In the genomic region with DNA sequence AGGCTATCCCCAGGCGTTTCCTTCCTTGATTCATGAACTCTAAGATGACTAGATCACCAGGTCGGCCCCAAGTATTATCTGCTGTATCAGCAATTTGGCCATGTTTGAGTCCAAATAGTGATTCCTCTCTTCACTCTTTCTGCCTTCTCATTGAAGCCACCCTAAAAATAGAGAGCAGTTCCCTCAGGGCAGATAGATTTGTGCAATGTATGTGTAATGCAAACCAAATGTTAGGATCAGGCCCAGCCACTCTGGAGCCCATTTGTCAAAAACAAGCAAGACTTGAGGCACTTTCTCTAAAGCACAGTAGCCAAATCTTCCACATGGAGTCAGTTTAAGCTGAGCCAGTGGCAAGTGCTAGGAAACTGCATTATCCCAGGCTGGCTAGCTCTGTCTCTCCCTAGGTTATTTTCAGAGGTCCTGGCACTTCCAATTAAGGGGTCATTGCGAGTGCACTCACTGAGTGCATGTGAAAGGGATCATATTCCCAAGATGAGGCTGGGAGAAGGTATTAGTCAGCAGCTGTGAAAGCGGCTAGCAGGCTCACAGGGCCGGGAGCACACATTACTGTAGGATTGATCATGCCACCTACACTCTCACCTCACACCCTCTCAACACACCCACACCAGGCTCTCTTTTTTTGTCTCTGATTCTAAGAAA, we compare ENCODE assay signal across 7 cellular contexts.
DNase-seq lines count a peak whose midpoint lies in the region; ATAC-seq and TF ChIP-seq lines count a peak whose summit lies in the region.

No MANE protein-coding gene starts in this region.

- RAD21 ChIA-PET in HCT116 (lab: Charles Lee; ENCODE audit: low non-redundant PET in 1 of 2, low total read pairs in 2 of 2, uncharacterized antibody in 2 of 2, unreplicated experiment in 2 of 2), result no interaction called here

- BruUV-seq in HCT116 (replicated peaks; lab: Mats Ljungman, UMichigan), result no TSS peak

- H3K4me3 ChIP-seq in HCT116 (replicated peaks in 1 of 2; ENCODE audit: low read depth in 1 of 2, low read length in 2 of 2) (peak overlapping the region in 1 of 2 experiments; percentile 7; a peak in 1 of 4 replicates), SK-N-SH (ENCODE audit: low read depth in 2 of 2, low read length in 1 of 2) (no peak overlapping the region), smooth muscle cell (no peak overlapping the region)

- H4K20me1 ChIP-seq in HCT116 (ENCODE audit: insufficient read depth) (no peaks in the 10 kb centered on the region), SK-N-SH (ENCODE audit: insufficient read depth) (no peaks in the 10 kb centered on the region), smooth muscle cell (ENCODE audit: low read depth) (no peaks in the 10 kb centered on the region)

- intact Hi-C loops in HCT116 (cut with micrococcal nuclease), result loop anchor here (5.0 to 10.0 kb wide), 2 partner anchors 155 to 407 kb away; a partner anchor contains a TSS
- intact Hi-C loops in head of caudate nucleus (cut with DNase I), result no loop called here

- TF ChIP-seq RAD21 in HCT116 (IDR thresholded peaks at IDR 0.05; ENCODE audit: low read depth) (no peak), SK-N-SH (IDR thresholded peaks at IDR 0.05; ENCODE audit: low read length) (peak; percentile 35; the same call in 1 of the 2 replicates)

- H3K9me3 ChIP-seq in HCT116 (ENCODE audit: control insufficient read depth in 1 of 2, insufficient read depth in 1 of 2, low read depth in 1 of 2, low read length in 2 of 2) (no peaks in the 10 kb centered on the region), SK-N-SH (no peaks in the 10 kb centered on the region), smooth muscle cell (replicated peaks; ENCODE audit: low read depth) (no peaks in the 10 kb centered on the region)

- H3K9ac ChIP-seq in HCT116 (ENCODE audit: low read length) (peak overlapping the region; percentile 22), SK-N-SH (peak overlapping the region; percentile 12; the same call in 1 of the 2 replicates), smooth muscle cell (ENCODE audit: low read depth) (peak overlapping the region; percentile 2)

- H3K4me2 ChIP-seq in HCT116 (ENCODE audit: low read length) (peak overlapping the region; percentile 63), SK-N-SH (peak overlapping the region; percentile 59), smooth muscle cell (peak overlapping the region; percentile 45)

- H3K79me2 ChIP-seq in HCT116 (ENCODE audit: insufficient read depth, low read length) (no peaks in the 10 kb centered on the region), SK-N-SH (ENCODE audit: insufficient read depth) (no peaks in the 10 kb centered on the region), smooth muscle cell (ENCODE audit: low read depth) (no peaks in the 10 kb centered on the region)

- H3K4me1 ChIP-seq in HCT116 (ENCODE audit: control insufficient read depth in 1 of 2, insufficient read depth in 2 of 2, low read length in 2 of 2) (peaks cover 13 to 37% of the 10 kb centered on the region in 2 experiments), SK-N-SH (ENCODE audit: control insufficient read depth in 1 of 2, insufficient read depth in 2 of 2, low read depth in 1 of 2, low read length in 1 of 2) (peaks cover 18 to 34% of the 10 kb centered on the region in 2 experiments), smooth muscle cell (ENCODE audit: low read depth) (peaks cover 21% of the 10 kb centered on the region)

- H3K36me3 ChIP-seq in HCT116 (ENCODE audit: control insufficient read depth in 1 of 2, insufficient read depth in 2 of 2, low read length in 2 of 2) (no peaks in the 10 kb centered on the region), SK-N-SH (replicated peaks in 1 of 2; ENCODE audit: control insufficient read depth in 1 of 2, insufficient read depth in 2 of 2, low read length in 1 of 2) (no peaks in the 10 kb centered on the region), smooth muscle cell (ENCODE audit: low read depth) (no peaks in the 10 kb centered on the region)

- peaks cover 11% of the 10 kb centered on the region for H3K27me3 Mint-ChIP-seq in stimulated activated memory B cell treated with anti-CD40 and anti-IgM and Interleukin-4, amounts not matched to agents 10 μg/mL and 1 μg/mL and 100 μg/mL, for 72 hours

- POLR2A ChIA-PET in HCT116 (lab: Charles Lee) (no interaction called here), SK-N-SH (lab: Yijun Ruan, JAX) (no interaction called here)

- peak; percentile 90 for ATAC-seq in HCT116
- ATAC-seq in stimulated activated memory B cell treated with anti-CD40 and anti-IgM and Interleukin-4, amounts not matched to agents 10 μg/mL and 1 μg/mL and 100 μg/mL, for 72 hours, result no peak

- no peak for TF ChIP-seq CTCF in HCT116 (IDR thresholded peaks at IDR 0.05 in 2 of 3, conservative IDR thresholded peaks at IDR 0.05 in 1 of 3; ENCODE audit: borderline replicate concordance in 1 of 3, insufficient read depth in 1 of 3, low read depth in 2 of 3, low read length in 2 of 3)
- no peak for TF ChIP-seq CTCF in SK-N-SH (IDR thresholded peaks at IDR 0.05)
- no peak for TF ChIP-seq CTCF in smooth muscle cell (IDR thresholded peaks at IDR 0.05; ENCODE audit: borderline replicate concordance, insufficient read depth, poor library complexity, severe bottlenecking)

- no peak for TF ChIP-seq POLR2A in HCT116 (IDR thresholded peaks at IDR 0.05; ENCODE audit: borderline replicate concordance, extremely low read depth, insufficient read depth, insufficient read length)

- DNase-seq in HCT116 (ENCODE audit: low read depth, low spot score) (peak; percentile 63), SK-N-SH (peak; percentile 55), head of caudate nucleus (peak in 32 of 42 donors; percentile 5 to 76 (median 31)), smooth muscle cell (lab: John Stamatoyannopoulos, UW; ENCODE audit: unreplicated experiment) (no peak), COR-L47 (lab: John Stamatoyannopoulos, UW) (no peak)
- no peak for DNase-seq in stimulated activated CD4-positive, alpha-beta T cell treated with anti-CD3 and anti-CD28 coated beads, Interleukin-2, amount 100 ng/mL, for 48 hours

- H3K4me3 Mint-ChIP-seq in stimulated activated memory B cell treated with anti-CD40 and anti-IgM and Interleukin-4, amounts not matched to agents 10 μg/mL and 1 μg/mL and 100 μg/mL, for 72 hours, result no peak overlapping the region

- H3K27me3 ChIP-seq in HCT116 (ENCODE audit: insufficient read depth, low read length) (no peaks in the 10 kb centered on the region), SK-N-SH (ENCODE audit: insufficient read depth) (no peaks in the 10 kb centered on the region), smooth muscle cell (ENCODE audit: low read depth) (no peaks in the 10 kb centered on the region)

- H3F3A ChIP-seq in SK-N-SH (replicated peaks; ENCODE audit: insufficient read depth), result peaks cover 15% of the 10 kb centered on the region
- H3F3A ChIP-seq in smooth muscle cell (ENCODE audit: low read depth), result no peaks in the 10 kb centered on the region

- H2AFZ ChIP-seq in HCT116 (ENCODE audit: low read depth, low read length, poor library complexity, severe bottlenecking) (peak overlapping the region; percentile 33), SK-N-SH (ENCODE audit: low read depth) (peak overlapping the region; percentile 72; the same call in 1 of the 2 replicates), smooth muscle cell (ENCODE audit: low read depth) (no peak overlapping the region)

- H3K36me3 Mint-ChIP-seq in stimulated activated memory B cell treated with anti-CD40 and anti-IgM and Interleukin-4, amounts not matched to agents 10 μg/mL and 1 μg/mL and 100 μg/mL, for 72 hours, result no peaks in the 10 kb centered on the region

- TF ChIP-seq EP300 in SK-N-SH (IDR thresholded peaks at IDR 0.05; ENCODE audit: borderline replicate concordance in 1 of 2, low read depth in 1 of 2, low read length in 1 of 2), result peak; percentile 63 to 81; a peak in 3 of 4 replicates

- CTCF ChIA-PET in HCT116 (lab: Charles Lee), result interaction anchor here (1.0 to 1.1 kb wide), 2 partner anchors 363 to 405 kb away, joined by 3 to 6 read pairs; no protein-coding TSS in a partner anchor
- CTCF ChIA-PET in SK-N-SH (lab: Yijun Ruan, JAX), result interaction anchor here (0.8 to 0.9 kb wide), 2 partner anchors 110 to 363 kb away, joined by 3 to 4 read pairs; no protein-coding TSS in a partner anchor

- WGBS in SK-N-SH (ENCODE audit: low lambda C conversion rate), result 4% methylated on average over 4 of the region's 5 CpGs
- WGBS in smooth muscle cell (ENCODE audit: low lambda C conversion rate), result 19% methylated on average over 5 of the region's 5 CpGs

- H3K9me2 ChIP-seq in HCT116 (ENCODE audit: insufficient read depth) (no peaks in the 10 kb centered on the region), SK-N-SH (no peaks in the 10 kb centered on the region)

- H3K4me1 Mint-ChIP-seq in stimulated activated memory B cell treated with anti-CD40 and anti-IgM and Interleukin-4, amounts not matched to agents 10 μg/mL and 1 μg/mL and 100 μg/mL, for 72 hours, result no peaks in the 10 kb centered on the region

- peaks cover 4% of the 10 kb centered on the region for H3K9me3 Mint-ChIP-seq in stimulated activated memory B cell treated with anti-CD40 and anti-IgM and Interleukin-4, amounts not matched to agents 10 μg/mL and 1 μg/mL and 100 μg/mL, for 72 hours

- H3K27ac Mint-ChIP-seq in stimulated activated memory B cell treated with anti-CD40 and anti-IgM and Interleukin-4, amounts not matched to agents 10 μg/mL and 1 μg/mL and 100 μg/mL, for 72 hours, result no peak overlapping the region

- H3K27ac ChIP-seq in HCT116 (ENCODE audit: low read depth, low read length), result peak overlapping the region; percentile 7; the same call in 1 of the 2 replicates
- H3K27ac ChIP-seq in SK-N-SH (ENCODE audit: low read depth in 2 of 2, low read length in 1 of 2), result peak overlapping the region; percentile 79 to 93
- peak overlapping the region; percentile 82 for H3K27ac ChIP-seq in smooth muscle cell (ENCODE audit: low read depth)

TF ChIP-seq in HCT116, 20 proteins besides CTCF, POLR2A, EP300 and RAD21 (continues in another document):
- TF ChIP-seq EZH2phosphoT487 (IDR thresholded peaks at IDR 0.05; ENCODE audit: borderline replicate concordance) (no peak), YY1 (IDR thresholded peaks at IDR 0.05; ENCODE audit: extremely low read depth, insufficient replicate concordance, low read depth, low read length) (no peak), CBX3 (IDR thresholded peaks at IDR 0.05; ENCODE audit: low read depth) (peak; percentile 62; the same call in 1 of the 2 replicates)
- TF ChIP-seq, protein P1, sequence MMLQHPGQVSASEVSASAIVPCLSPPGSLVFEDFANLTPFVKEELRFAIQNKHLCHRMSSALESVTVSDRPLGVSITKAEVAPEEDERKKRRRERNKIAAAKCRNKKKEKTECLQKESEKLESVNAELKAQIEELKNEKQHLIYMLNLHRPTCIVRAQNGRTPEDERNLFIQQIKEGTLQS (IDR thresholded peaks at IDR 0.05), result no peak

TF ChIP-seq in SK-N-SH, 30 proteins besides CTCF, POLR2A, EP300 and RAD21 (continues in another document):
- TF ChIP-seq, protein P2, sequence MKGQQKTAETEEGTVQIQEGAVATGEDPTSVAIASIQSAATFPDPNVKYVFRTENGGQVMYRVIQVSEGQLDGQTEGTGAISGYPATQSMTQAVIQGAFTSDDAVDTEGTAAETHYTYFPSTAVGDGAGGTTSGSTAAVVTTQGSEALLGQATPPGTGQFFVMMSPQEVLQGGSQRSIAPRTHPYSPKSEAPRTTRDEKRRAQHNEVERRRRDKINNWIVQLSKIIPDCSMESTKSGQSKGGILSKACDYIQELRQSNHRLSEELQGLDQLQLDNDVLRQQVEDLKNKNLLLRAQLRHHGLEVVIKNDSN (IDR thresholded peaks at IDR 0.05; ENCODE audit: borderline replicate concordance, low read depth), result no peak
- peak; percentile 97 for TF ChIP-seq RXRA (IDR thresholded peaks at IDR 0.05; ENCODE audit: borderline replicate concordance, low read depth)

Comparison
In these comparisons a context has a peak if more than half of its experiments do, and no peak if none do; other contexts are left out.
1. DNase-seq: peak in HCT116 (single experiment), SK-N-SH (single experiment) and head of caudate nucleus (32 of 42); none in smooth muscle cell (single experiment), stimulated activated CD4-positive, alpha-beta T cell treated with anti-CD3 and anti-CD28 coated beads, Interleukin-2, amount 100 ng/mL, for 48 hours (0 of 2) and COR-L47 (single experiment).
2. H3K27ac ChIP-seq: peak in every context shown above with its lines; median percentile 86 in SK-N-SH; 82 in smooth muscle cell; 7 in HCT116.
3. Peak in every context shown above with its lines, with median percentiles within 50 percentile points of each other: H3K4me2 ChIP-seq and H3K9ac ChIP-seq.